In genomic region chr18:48922203-48922800, GRCh38 we compare ENCODE assay signal across 9 cellular contexts. TPM values are rescaled to one million over a fixed set of nuclear protein-coding genes. Genes with fewer than 3 reads are reported as not detected.
DNase-seq lines count a peak whose midpoint lies in the region; ATAC-seq and TF ChIP-seq lines count a peak whose summit lies in the region.
"Had no signal": no experiment of that assay in that cellular context is flagged by ENCODE, and none has a peak within 500 bp of the region (broad histone marks: within the 10 kb centered on the region; RNA-seq: fewer than 3 reads in every experiment).

No MANE protein-coding gene starts in this region.

- 0 out of 3 replicates have a peak, but pooled peaks cover 3% of the 10 kb centered on the region for H3K9me3 Mint-ChIP-seq in GM23338
- H3K9me3 Mint-ChIP-seq: activated B cell treated with CpG ODN at 0.5 μM for 24 hours had no signal

- peaks cover 64% of the 10 kb centered on the region for H3K4me1 Mint-ChIP-seq in GM23338

- H4K8ac ChIP-seq in mesendoderm (ENCODE audit: low read depth, low read length): no peak overlapping the region

- no peak overlapping the region for H2AK5ac ChIP-seq in mesendoderm (ENCODE audit: low read length)

- peaks cover 70% of the 10 kb centered on the region for H3K79me2 ChIP-seq in GM23338 (replicated peaks; ENCODE audit: insufficient read depth)
- peaks cover 79% of the 10 kb centered on the region for H3K79me2 ChIP-seq in mesendoderm (ENCODE audit: control insufficient read depth, insufficient read depth, low read length)

- H3K4me1 ChIP-seq in GM23338 (ENCODE audit: insufficient read depth) (peaks cover 39% of the 10 kb centered on the region), adipocyte (ENCODE audit: control insufficient read depth, insufficient read depth, low read length) (peaks cover 51% of the 10 kb centered on the region), heart left ventricle (peaks cover 0 to 86% (median 61%) of the 10 kb centered on the region in 12 donors), skeletal muscle tissue (ENCODE audit: control insufficient read depth in 3 of 3, insufficient read depth in 3 of 3, low read length in 3 of 3) (peaks cover 35 to 66% (median 62%) of the 10 kb centered on the region in 3 donors), mesendoderm (ENCODE audit: control insufficient read depth, low read depth, low read length) (peaks cover 12% of the 10 kb centered on the region)

- H3K36me3 ChIP-seq in GM23338 (ENCODE audit: insufficient read depth): no peaks in the 10 kb centered on the region
- H3K36me3 ChIP-seq in adipocyte (ENCODE audit: control insufficient read depth, insufficient read depth, low read length, severe bottlenecking): peaks cover 24% of the 10 kb centered on the region
- peaks cover 0 to 36% (median 28%) of the 10 kb centered on the region in 9 donors for H3K36me3 ChIP-seq in heart left ventricle
- peaks cover 11 to 26% (median 19%) of the 10 kb centered on the region in 3 donors for H3K36me3 ChIP-seq in skeletal muscle tissue (ENCODE audit: control insufficient read depth in 3 of 3, insufficient read depth in 3 of 3, low read length in 3 of 3)
- H3K36me3 ChIP-seq in mesendoderm (ENCODE audit: control insufficient read depth, insufficient read depth, low read length): peaks cover 14% of the 10 kb centered on the region

- H3K56ac ChIP-seq in mesendoderm (ENCODE audit: low read length): no peak overlapping the region

- H3K4me3 Mint-ChIP-seq in GM23338: no peak overlapping the region

- no peak overlapping the region for H4K5ac ChIP-seq in mesendoderm (ENCODE audit: low read length)

- no peak overlapping the region for H3K23ac ChIP-seq in mesendoderm (ENCODE audit: low read length)

- no peak overlapping the region for H2BK5ac ChIP-seq in mesendoderm (ENCODE audit: low read length)

- H3K4me3 ChIP-seq in GM23338: no peak overlapping the region
- peak overlapping the region; percentile 71 for H3K4me3 ChIP-seq in adipocyte (ENCODE audit: low read length)
- peak overlapping the region in 11 of 12 donors; percentile 5 to 56 (median 41) for H3K4me3 ChIP-seq in heart left ventricle
- H3K4me3 ChIP-seq in skeletal muscle tissue (ENCODE audit: low read length in 3 of 3): peak overlapping the region in 1 of 3 donors; percentile 13
- no peak overlapping the region for H3K4me3 ChIP-seq in mesendoderm (ENCODE audit: low read length)

- TF ChIP-seq POLR2A in heart left ventricle (IDR thresholded peaks at IDR 0.05) (no peak), erythroblast (IDR thresholded peaks at IDR 0.05; ENCODE audit: low read length) (no peak)

- H2BK15ac ChIP-seq in mesendoderm (replicated peaks; ENCODE audit: low read depth): no peak overlapping the region

- 37 to 44% (median 42%) methylated on average over 5 to 7 of the region's 7 CpGs for WGBS in heart left ventricle, 4 donors
- no CpG with 5 or more reads among the region's 7 CpGs for WGBS in mesendoderm (ENCODE audit: extremely low coverage, insufficient coverage, low lambda C conversion rate)

- TF ChIP-seq CTCF in GM23338 (conservative IDR thresholded peaks at IDR 0.05; ENCODE audit: low read depth in 2 of 2) (no peak), heart left ventricle (IDR thresholded peaks at IDR 0.05) (no peak)

- no peak overlapping the region for H3K4me2 ChIP-seq in GM23338
- no peak overlapping the region for H3K4me2 ChIP-seq in mesendoderm (ENCODE audit: low read length)

- intact Hi-C loops in heart left ventricle (cut with DNase I): loop anchor here in 1 of 10 donors (10.0 kb wide), 1 partner anchor 248 kb away; no protein-coding TSS in a partner anchor

- H3K9ac ChIP-seq in adipocyte (ENCODE audit: low read length): peak overlapping the region; percentile 67
- H3K9ac ChIP-seq in skeletal muscle tissue (ENCODE audit: low read depth in 1 of 3, low read length in 3 of 3): peak overlapping the region in 2 of 3 donors; percentile 36 to 62
- H3K9ac ChIP-seq in mesendoderm (ENCODE audit: low read length): no peak overlapping the region

- H2BK120ac ChIP-seq in mesendoderm (ENCODE audit: low read depth, low read length): no peak overlapping the region

- ATAC-seq in GM23338 (no peak), heart left ventricle (no peak), HG02970 (IDR thresholded peaks at IDR 0.05; ENCODE audit: low FRiP score, unreplicated experiment) (no peak)

- H3K4ac ChIP-seq in mesendoderm (ENCODE audit: low read depth, low read length): no peak overlapping the region

- no peaks in the 10 kb centered on the region for H3K9me2 ChIP-seq in GM23338 (ENCODE audit: insufficient read depth)

- H3K9me3 ChIP-seq in adipocyte (ENCODE audit: control insufficient read depth, low read length) (no peaks in the 10 kb centered on the region), heart left ventricle (no peaks in the 10 kb centered on the region), skeletal muscle tissue (ENCODE audit: control insufficient read depth in 3 of 3, low read length in 3 of 3) (no peaks in the 10 kb centered on the region)

- no peak overlapping the region for H2AFZ ChIP-seq in GM23338

- H3K18ac ChIP-seq in mesendoderm (ENCODE audit: low read length): no peak overlapping the region

- H3K27ac Mint-ChIP-seq in GM23338: no peak overlapping the region

- H3K27ac ChIP-seq in GM23338 (ENCODE audit: low read depth) (peak overlapping the region; percentile 63; the same call in 1 of the 2 replicates), heart left ventricle (peak overlapping the region; percentile 54 to 85 (median 72)), skeletal muscle tissue (ENCODE audit: low read depth, low read length) (peak overlapping the region; percentile 52), mesendoderm (ENCODE audit: low read depth, low read length) (no peak overlapping the region)

- DNase-seq in GM23338 (ENCODE audit: low spot score) (no peak), adipocyte (ENCODE audit: low read depth) (no peak), heart left ventricle (no peak), mesendoderm (no peak), erythroblast (lab: John Stamatoyannopoulos, UW) (no peak), inferior parietal cortex (ENCODE audit: extremely low spot score) (no peak)
- DNase-seq: activated B cell treated with CpG ODN at 0.5 μM for 24 hours had no signal

- H3K79me1 ChIP-seq in mesendoderm (ENCODE audit: low read length): peaks cover 24% of the 10 kb centered on the region

- peaks cover 34% of the 10 kb centered on the region for H3K36me3 Mint-ChIP-seq in GM23338 (ENCODE audit: low read depth)

- H3K27me3 ChIP-seq in GM23338 (ENCODE audit: insufficient read depth): no peaks in the 10 kb centered on the region
- no peaks in the 10 kb centered on the region for H3K27me3 ChIP-seq in adipocyte (replicated peaks; ENCODE audit: control insufficient read depth, insufficient read depth, low read length)
- H3K27me3 ChIP-seq in heart left ventricle: no peaks in the 10 kb centered on the region
- H3K27me3 ChIP-seq in skeletal muscle tissue (ENCODE audit: control insufficient read depth in 3 of 3, insufficient read depth in 3 of 3, low read length in 3 of 3): no peaks in the 10 kb centered on the region
- H3K27me3 ChIP-seq in mesendoderm (ENCODE audit: insufficient read depth, low read length, poor library complexity): no peaks in the 10 kb centered on the region

- peaks cover 32% of the 10 kb centered on the region for H4K20me1 ChIP-seq in GM23338 (replicated peaks; ENCODE audit: insufficient read depth)

- peaks cover 15% of the 10 kb centered on the region for H3F3A ChIP-seq in GM23338 (replicated peaks; ENCODE audit: low read depth)

- peaks cover 14% of the 10 kb centered on the region for H3K27me3 Mint-ChIP-seq in GM23338 (ENCODE audit: insufficient read depth, low read depth, poor library complexity)
- H3K27me3 Mint-ChIP-seq: activated B cell treated with CpG ODN at 0.5 μM for 24 hours had no signal

TF ChIP-seq in GM23338, 12 proteins besides CTCF, POLR2A, EP300 and RAD21 (continues in another document):
- TF ChIP-seq NANOG (IDR thresholded peaks at IDR 0.05; ENCODE audit: borderline replicate concordance): no peak
- TF ChIP-seq STAT1 (IDR thresholded peaks at IDR 0.05; ENCODE audit: unreplicated experiment): no peak
- TF ChIP-seq ZNF114 (CRISPR knock-in tag; IDR thresholded peaks at IDR 0.05): no peak
- no peak for TF ChIP-seq JUNB (IDR thresholded peaks at IDR 0.05; ENCODE audit: unreplicated experiment)
- no peak for TF ChIP-seq ZNF331 (CRISPR knock-in tag; IDR thresholded peaks at IDR 0.05; ENCODE audit: low read depth)
- no peak for TF ChIP-seq POLR2AphosphoS5 (IDR thresholded peaks at IDR 0.05; ENCODE audit: low read depth)
- no peak for TF ChIP-seq REST (IDR thresholded peaks at IDR 0.05; ENCODE audit: unreplicated experiment)
- TF ChIP-seq CREB1 (CRISPR knock-in tag; IDR thresholded peaks at IDR 0.05; ENCODE audit: low read depth): no peak

RNA-seq across cellular contexts. Expression of gene SMAD7, which starts 28.5 kb away (rescaled TPM):
- total RNA-seq in GM23338 (2014; rRNA removed; shearing (Covaris generic)): 28.8 and 29.8 TPM in 2 replicates
- polyA plus RNA-seq in GM23338 (2016; fragmentation: Nextera tagmentation; extraction: Ambion mirVana) (11.8 and 12.0 TPM in 2 replicates), heart left ventricle (10 to 100 TPM in 1 of 2 donors, 1 to 10 TPM in 1; 9.1 to 21.2 TPM)
- total RNA-seq in heart left ventricle (10 to 100 TPM; 16.3 to 32.0 (median 19.9) TPM), skeletal muscle tissue (8.9 TPM)
- 25.8 TPM for polyA plus RNA-seq in mesendoderm (2013, experiment 1 of 2)
- polyA plus RNA-seq in mesendoderm (2013, experiment 2 of 2): 23.8 TPM

Comparison
In these comparisons a context has a peak if more than half of its experiments do, and no peak if none do; other contexts are left out.
1. H3K4me3 ChIP-seq: peak in adipocyte (single experiment) and heart left ventricle (11 of 12); none in GM23338 (single experiment) and mesendoderm (single experiment).